ENCODE assay signal across 23 cellular contexts in genomic region chr2:38045811-38046210, GRCh38. TPM values are rescaled to one million over a fixed set of nuclear protein-coding genes. Genes with fewer than 3 reads are reported as not detected.
DNase-seq lines count a peak whose midpoint lies in the region; ATAC-seq, FAIRE-seq and TF ChIP-seq lines count a peak whose summit lies in the region.
"Had no signal": no experiment of that assay in that cellular context is flagged by ENCODE, and none has a peak within 500 bp of the region (broad histone marks: within the 10 kb centered on the region; RNA-seq: fewer than 3 reads in every experiment).

No MANE protein-coding gene starts in this region.

- intact Hi-C loops in pancreas (cut with DNase I) = no loop called here

- peak overlapping the region; percentile 56 for H3K27ac Mint-ChIP-seq in astrocyte (ENCODE audit: unreplicated experiment)
- no peak overlapping the region for H3K27ac Mint-ChIP-seq in natural killer cell treated with Interleukin-12 subunit alpha and Interleukin-12 subunit beta and Interleukin-15 and Interleukin-18, amount 100 ng/mL, for 72 hours
- H3K27ac Mint-ChIP-seq: CD8-positive, alpha-beta T cell; HFFc6 had no signal

- TF ChIP-seq POLR2A in H54 (IDR thresholded peaks at IDR 0.05; ENCODE audit: low read depth, low read length) = no peak

- H3K36me3 ChIP-seq in astrocyte (ENCODE audit: insufficient read depth, low read length) (no peaks in the 10 kb centered on the region), smooth muscle cell (ENCODE audit: low read depth) (no peaks in the 10 kb centered on the region), pancreas (no peaks in the 10 kb centered on the region)
- H3K36me3 ChIP-seq: BLaER1 had no signal

- H3K4me1 Mint-ChIP-seq in astrocyte (ENCODE audit: low read depth, unreplicated experiment) = peaks cover 6% of the 10 kb centered on the region
- H3K4me1 Mint-ChIP-seq in natural killer cell treated with Interleukin-12 subunit alpha and Interleukin-12 subunit beta and Interleukin-15 and Interleukin-18, amount 100 ng/mL, for 72 hours (ENCODE audit: low read depth in 2 of 2) = no peaks in the 10 kb centered on the region

- no peak overlapping the region for H3K4me3 Mint-ChIP-seq in astrocyte (ENCODE audit: unreplicated experiment)
- no peak overlapping the region for H3K4me3 Mint-ChIP-seq in natural killer cell treated with Interleukin-12 subunit alpha and Interleukin-12 subunit beta and Interleukin-15 and Interleukin-18, amount 100 ng/mL, for 72 hours
- H3K4me3 Mint-ChIP-seq: CD14-positive monocyte; CD8-positive, alpha-beta T cell; HFFc6 had no signal

- no peak overlapping the region for H3K27ac ChIP-seq in astrocyte (ENCODE audit: low read depth, low read length)
- peak overlapping the region; percentile 24 for H3K27ac ChIP-seq in smooth muscle cell (ENCODE audit: low read depth)
- H3K27ac ChIP-seq in pancreas = no peak overlapping the region
- H3K27ac ChIP-seq: BLaER1, GM23248, KMS-11 had no signal

- H3K9me3 ChIP-seq in astrocyte (ENCODE audit: insufficient read depth, low read depth, low read length) (no peaks in the 10 kb centered on the region), smooth muscle cell (replicated peaks; ENCODE audit: low read depth) (no peaks in the 10 kb centered on the region), pancreas (no peaks in the 10 kb centered on the region)
- H3K9me3 ChIP-seq: BLaER1 had no signal

- H2AFZ ChIP-seq in astrocyte (ENCODE audit: low read depth, low read length) = no peak overlapping the region
- H2AFZ ChIP-seq in smooth muscle cell (ENCODE audit: low read depth) = peak overlapping the region; percentile 17
- H2AFZ ChIP-seq: GM23248 had no signal

- TF ChIP-seq CTCF in astrocyte (IDR thresholded peaks at IDR 0.05; ENCODE audit: insufficient read depth, low read depth, low read length) (no peak), fibroblast of villous mesenchyme (IDR thresholded peaks at IDR 0.05; ENCODE audit: insufficient read depth, low read depth, low read length) (no peak), smooth muscle cell (IDR thresholded peaks at IDR 0.05; ENCODE audit: borderline replicate concordance, insufficient read depth, poor library complexity, severe bottlenecking) (no peak), pancreas (IDR thresholded peaks at IDR 0.05) (no peak), D721Med (IDR thresholded peaks at IDR 0.05; ENCODE audit: insufficient read depth, missing control alignments) (no peak)

- H3K79me2 ChIP-seq in astrocyte (ENCODE audit: insufficient read depth, low read length) (no peaks in the 10 kb centered on the region), smooth muscle cell (ENCODE audit: low read depth) (no peaks in the 10 kb centered on the region)

- H3K4me3 ChIP-seq in astrocyte (ENCODE audit: insufficient read depth, low read depth, low read length) = no peak overlapping the region
- H3K4me3 ChIP-seq in fibroblast of villous mesenchyme (ENCODE audit: low read depth, low read length) = no peak overlapping the region
- H3K4me3 ChIP-seq in smooth muscle cell = no peak overlapping the region
- no peak overlapping the region for H3K4me3 ChIP-seq in pancreas
- H3K4me3 ChIP-seq: BLaER1, GM23248 had no signal

- peaks cover 4% of the 10 kb centered on the region for H3K27me3 Mint-ChIP-seq in astrocyte (ENCODE audit: low read depth, unreplicated experiment)
- H3K27me3 Mint-ChIP-seq in natural killer cell treated with Interleukin-12 subunit alpha and Interleukin-12 subunit beta and Interleukin-15 and Interleukin-18, amount 100 ng/mL, for 72 hours = peaks cover 28 to 40% of the 10 kb centered on the region in 2 donors

- DNase-seq in H54 (ENCODE audit: insufficient read length, low spot score) (no peak), astrocyte (ENCODE audit: low read depth) (no peak), fibroblast of villous mesenchyme (ENCODE audit: low read depth) (peak; percentile 14), smooth muscle cell (lab: John Stamatoyannopoulos, UW; ENCODE audit: unreplicated experiment) (no peak), pancreas (no peak), D721Med (ENCODE audit: insufficient read length, low spot score) (no peak), NCI-H69 (lab: John Stamatoyannopoulos, UW) (no peak)
- DNase-seq in natural killer cell treated with Interleukin-12 subunit alpha and Interleukin-12 subunit beta and Interleukin-15 and Interleukin-18, amount 100 ng/mL, for 72 hours (ENCODE audit: low spot score) = no peak
- DNase-seq: Calu3; CD8-positive, alpha-beta T cell; DMS 273 treated with DMSO at 0.1 percent for 48 hours; DMS53; DND-41; GM23248; H7; HFFc6 had no signal

- ATAC-seq in pancreas = no peak
- ATAC-seq in natural killer cell treated with Interleukin-12 subunit alpha and Interleukin-12 subunit beta and Interleukin-15 and Interleukin-18, amount 100 ng/mL, for 72 hours = no peak
- ATAC-seq: CD8-positive, alpha-beta T cell; HCT116 had no signal

- no peaks in the 10 kb centered on the region for H3K36me3 Mint-ChIP-seq in astrocyte (ENCODE audit: low read depth, unreplicated experiment)
- peaks cover 7% of the 10 kb centered on the region for H3K36me3 Mint-ChIP-seq in natural killer cell treated with Interleukin-12 subunit alpha and Interleukin-12 subunit beta and Interleukin-15 and Interleukin-18, amount 100 ng/mL, for 72 hours
- H3K36me3 Mint-ChIP-seq: CD14-positive monocyte; CD8-positive, alpha-beta T cell had no signal

- 51% methylated on average over 4 of the region's 4 CpGs for WGBS in smooth muscle cell (ENCODE audit: low lambda C conversion rate)
- 71 to 77% methylated on average over 4 of the region's 4 CpGs for WGBS in pancreas, 2 donors

- H4K20me1 ChIP-seq in astrocyte (ENCODE audit: insufficient read depth, low read length) (no peaks in the 10 kb centered on the region), smooth muscle cell (ENCODE audit: low read depth) (no peaks in the 10 kb centered on the region)
- H4K20me1 ChIP-seq: BLaER1 had no signal

- H3K9me3 Mint-ChIP-seq in astrocyte (ENCODE audit: unreplicated experiment) = no peaks in the 10 kb centered on the region
- no peaks in the 10 kb centered on the region for H3K9me3 Mint-ChIP-seq in natural killer cell treated with Interleukin-12 subunit alpha and Interleukin-12 subunit beta and Interleukin-15 and Interleukin-18, amount 100 ng/mL, for 72 hours
- H3K9me3 Mint-ChIP-seq: CD8-positive, alpha-beta T cell; HFFc6 had no signal

- no peak overlapping the region for H3K4me2 ChIP-seq in astrocyte (ENCODE audit: low read length)
- H3K4me2 ChIP-seq in smooth muscle cell = no peak overlapping the region
- H3K4me2 ChIP-seq: BLaER1, KMS-11 had no signal

- FAIRE-seq in H54 (lab: Jason Lieb, UNC) (peak; percentile 6), astrocyte (lab: Jason Lieb, UNC) (peak; percentile 29), pancreas (lab: Jason Lieb, UNC) (no peak), D721Med (lab: Jason Lieb, UNC) (no peak)
- FAIRE-seq: G401.6, GM12892, GM18507 had no signal

- no peaks in the 10 kb centered on the region for H3F3A ChIP-seq in smooth muscle cell (ENCODE audit: low read depth)

- H3K4me1 ChIP-seq in astrocyte (ENCODE audit: insufficient read depth, low read length) (no peaks in the 10 kb centered on the region), smooth muscle cell (ENCODE audit: low read depth) (no peaks in the 10 kb centered on the region), pancreas (no peaks in the 10 kb centered on the region)
- H3K4me1 ChIP-seq: BLaER1 had no signal

- no peak overlapping the region for H3K9ac ChIP-seq in astrocyte (ENCODE audit: low read length)
- no peak overlapping the region for H3K9ac ChIP-seq in smooth muscle cell (ENCODE audit: low read depth)
- H3K9ac ChIP-seq: BLaER1, GM23248, KMS-11 had no signal

- H3K27me3 ChIP-seq in astrocyte (ENCODE audit: insufficient read depth, low read length) (no peaks in the 10 kb centered on the region), smooth muscle cell (ENCODE audit: low read depth) (no peaks in the 10 kb centered on the region), pancreas (no peaks in the 10 kb centered on the region)
- H3K27me3 ChIP-seq: BLaER1 had no signal

RNA-seq across cellular contexts. Expression of gene CYP1B1, which starts 30.1 kb away (rescaled TPM):
- total RNA-seq in astrocyte (12.9 and 20.8 TPM in 2 replicates), fibroblast of villous mesenchyme (6.5 and 9.3 TPM in 2 replicates), smooth muscle cell (23.2 and 42.6 TPM in 2 replicates), pancreas (10 to 100 TPM in 2 of 6 donors, 1 to 10 TPM in 3, under 1 TPM in 1; 0.93 to 36.3 (median 5.9) TPM)
- polyA plus RNA-seq in smooth muscle cell (29.6 and 47.7 TPM in 2 replicates), pancreas (1 to 10 TPM; 2.1 to 4.5 TPM)
- total RNA-seq in natural killer cell treated with Interleukin-12 subunit alpha and Interleukin-12 subunit beta and Interleukin-15 and Interleukin-18, amount 100 ng/mL, for 72 hours = 10 to 100 TPM; 90.3 to 95.7 TPM
- total RNA-seq: CD8-positive, alpha-beta T cell had no signal
